In genomic region chrX:120000490-120001246, GRCh38 we compare ENCODE assay signal across 11 cellular contexts. TPM values are rescaled to one million over a fixed set of nuclear protein-coding genes. Genes with fewer than 3 reads are reported as not detected.
DNase-seq lines count a peak whose midpoint lies in the region; ATAC-seq and TF ChIP-seq lines count a peak whose summit lies in the region.
"Had no signal": no experiment of that assay in that cellular context is flagged by ENCODE, and none has a peak within 500 bp of the region (broad histone marks: within the 10 kb centered on the region; RNA-seq: fewer than 3 reads in every experiment).

No MANE protein-coding gene starts in this region.

- peaks cover 50 to 58% of the 10 kb centered on the region in 2 donors for H3K27me3 Mint-ChIP-seq in T-cell
- peaks cover 13% of the 10 kb centered on the region for H3K27me3 Mint-ChIP-seq in glutamatergic neuron (ENCODE audit: unreplicated experiment)

- H3K27ac Mint-ChIP-seq in T-cell (peak overlapping the region in 1 of 2 donors; percentile 36), glutamatergic neuron (ENCODE audit: unreplicated experiment) (no peak overlapping the region)

- H3K4me3 Mint-ChIP-seq in T-cell (peak overlapping the region; percentile 24 to 77 (median 57)), glutamatergic neuron (ENCODE audit: unreplicated experiment) (peak overlapping the region; percentile 46)
- H3K4me3 Mint-ChIP-seq: activated CD8-positive, alpha-beta memory T cell treated with anti-CD3 and anti-CD28 coated beads, Interleukin-2, amount 10 ng/mL, durations not matched to agents 7 days and 5 days had no signal

- DNase-seq in activated CD8-positive, alpha-beta memory T cell treated with anti-CD3 and anti-CD28 coated beads, Interleukin-2, amount 50 U/mL, for 48 hours, result peak; percentile 55
- no peak for DNase-seq in activated CD8-positive, alpha-beta memory T cell treated with anti-CD3 and anti-CD28 coated beads for 24 hours
- no peak for DNase-seq in T-cell
- no peak for DNase-seq in glutamatergic neuron
- DNase-seq in stimulated activated naive CD8-positive, alpha-beta T cell treated with anti-CD3 and anti-CD28 coated beads, Interleukin-15, Interleukin-2, amounts not matched to agents 100 U/mL and 50 U/mL, for 24 hours, result peak; percentile 19
- DNase-seq: activated CD8-positive, alpha-beta memory T cell treated with anti-CD3 and anti-CD28 coated beads, Interleukin-2, amount 10 ng/mL, durations not matched to agents 7 days and 5 days; nucleus accumbens; SJCRH30 had no signal

- TF ChIP-seq CTCF in glutamatergic neuron (IDR thresholded peaks at IDR 0.05; ENCODE audit: partially characterized antibody, unreplicated experiment), result no peak

- no peaks in the 10 kb centered on the region for H3K9me3 Mint-ChIP-seq in T-cell
- H3K9me3 Mint-ChIP-seq in glutamatergic neuron (ENCODE audit: unreplicated experiment), result peaks cover 2% of the 10 kb centered on the region

- H3K4me1 Mint-ChIP-seq in T-cell, result peaks cover 16 to 20% (median 17%) of the 10 kb centered on the region in 3 donors
- H3K4me1 Mint-ChIP-seq in glutamatergic neuron (ENCODE audit: low read depth, unreplicated experiment), result no peaks in the 10 kb centered on the region

- POLR2A ChIA-PET in T-cell (lab: Charles Lee), result no interaction called here

- CTCF ChIA-PET in T-cell (lab: Charles Lee), result no interaction called here

- no peaks in the 10 kb centered on the region for H3K36me3 Mint-ChIP-seq in T-cell
- no peaks in the 10 kb centered on the region for H3K36me3 Mint-ChIP-seq in glutamatergic neuron (ENCODE audit: unreplicated experiment)

- ATAC-seq in T-cell (replicated peaks in 1 of 4), result peak in 3 of 4 experiments; percentile 32 to 43 (median 39)
- peak; percentile 68 for ATAC-seq in stimulated activated naive CD8-positive, alpha-beta T cell treated with anti-CD3 and anti-CD28 coated beads, Interleukin-15, Interleukin-2, amounts not matched to agents 100 U/mL and 50 U/mL, for 24 hours
- no peak for ATAC-seq in HG03520 (IDR thresholded peaks at IDR 0.05; ENCODE audit: unreplicated experiment)
- no peak for ATAC-seq in HG03045 (IDR thresholded peaks at IDR 0.05; ENCODE audit: unreplicated experiment)
- ATAC-seq in GM18511 (IDR thresholded peaks at IDR 0.05; ENCODE audit: unreplicated experiment), result no peak
- ATAC-seq: activated CD8-positive, alpha-beta memory T cell treated with anti-CD3 and anti-CD28 coated beads, Interleukin-2, amount 10 ng/mL, durations not matched to agents 7 days and 5 days had no signal

RNA-seq across cellular contexts. Expression of gene NKAP, which starts 57.1 kb away (rescaled TPM):
- 10 to 100 TPM; 12.2 to 16.9 (median 14.2) TPM for total RNA-seq in T-cell
- 7.8 TPM for total RNA-seq in glutamatergic neuron (ENCODE audit: unreplicated experiment)

Comparison
In these comparisons a context has a peak if more than half of its experiments do, and no peak if none do; other contexts are left out.
1. DNase-seq: peak in activated CD8-positive, alpha-beta memory T cell treated with anti-CD3 and anti-CD28 coated beads, Interleukin-2, amount 50 U/mL, for 48 hours (single experiment) and stimulated activated naive CD8-positive, alpha-beta T cell treated with anti-CD3 and anti-CD28 coated beads, Interleukin-15, Interleukin-2, amounts not matched to agents 100 U/mL and 50 U/mL, for 24 hours (single experiment); none in activated CD8-positive, alpha-beta memory T cell treated with anti-CD3 and anti-CD28 coated beads for 24 hours (single experiment), T-cell (0 of 34) and glutamatergic neuron (single experiment).
2. ATAC-seq: peak in T-cell (3 of 4) and stimulated activated naive CD8-positive, alpha-beta T cell treated with anti-CD3 and anti-CD28 coated beads, Interleukin-15, Interleukin-2, amounts not matched to agents 100 U/mL and 50 U/mL, for 24 hours (single experiment); none in HG03520 (single experiment), HG03045 (single experiment) and GM18511 (single experiment).